Comparison of ENCODE assay signal across 29 cellular contexts in genomic region chr14:100728962-100729361, GRCh38. TPM values are rescaled to one million over a fixed set of nuclear protein-coding genes. Genes with fewer than 3 reads are reported as not detected.
"Had no signal": no experiment of that assay in that cellular context is flagged by ENCODE, and none has a peak within 500 bp of the region (broad histone marks: within the 10 kb centered on the region; RNA-seq: fewer than 3 reads in every experiment).

No MANE protein-coding gene starts in this region.

- DNase-seq: activated CD4-positive, alpha-beta T cell treated with anti-CD3 and anti-CD28 coated beads for 4 hours; activated CD4-positive, alpha-beta T cell treated with anti-CD3 and anti-CD28 coated beads, Interleukin-2, amount 50 U/mL, for 48 hours; activated CD4-positive, CD25-positive, alpha-beta regulatory T cell; activated CD8-positive, alpha-beta memory T cell treated with anti-CD3 and anti-CD28 coated beads, Interleukin-2, amount 50 U/mL, for 48 hours; activated naive CD4-positive, alpha-beta T cell treated with anti-CD3 and anti-CD28 coated beads for 36 hours; activated naive CD8-positive, alpha-beta T cell treated with anti-CD3 and anti-CD28 coated beads, Interleukin-2, amount 10 ng/mL, durations not matched to agents 7 days and 5 days; activated T-cell treated with anti-CD3 and anti-CD28 coated beads, Interleukin-2, amount 50 U/mL, for 48 hours; amniotic stem cell; cerebellar nuclear complex; cortex of kidney; effector CD4-positive, alpha-beta T cell; erythroblast; foreskin fibroblast; immature natural killer cell; lower lobe of right lung; occipital lobe; small intestine; stimulated activated CD4-positive, alpha-beta T cell treated with anti-CD3 and anti-CD28 coated beads, Interleukin-15, amount 100 ng/mL, for 24 hours; stomach; T-helper 17 cell; uterus had no signal

- H3K4me1 Mint-ChIP-seq: activated naive CD8-positive, alpha-beta T cell treated with anti-CD3 and anti-CD28 coated beads, Interleukin-2, amount 10 ng/mL, durations not matched to agents 7 days and 5 days; immature natural killer cell; stimulated activated memory B cell treated with anti-CD40 and anti-IgM and Interleukin-4, amounts not matched to agents 10 μg/mL and 1 μg/mL and 100 μg/mL, for 72 hours had no signal

- H3K27ac Mint-ChIP-seq: activated naive CD4-positive, alpha-beta T cell treated with anti-CD3 and anti-CD28 coated beads for 36 hours; activated naive CD8-positive, alpha-beta T cell treated with anti-CD3 and anti-CD28 coated beads, Interleukin-2, amount 10 ng/mL, durations not matched to agents 7 days and 5 days; immature natural killer cell; naive thymus-derived CD8-positive, alpha-beta T cell; stimulated activated memory B cell treated with anti-CD40 and anti-IgM and Interleukin-4, amounts not matched to agents 10 μg/mL and 1 μg/mL and 100 μg/mL, for 72 hours; T-helper 17 cell had no signal

- H3K36me3 Mint-ChIP-seq: activated naive CD8-positive, alpha-beta T cell treated with anti-CD3 and anti-CD28 coated beads, Interleukin-2, amount 10 ng/mL, durations not matched to agents 7 days and 5 days; immature natural killer cell; naive thymus-derived CD8-positive, alpha-beta T cell; stimulated activated memory B cell treated with anti-CD40 and anti-IgM and Interleukin-4, amounts not matched to agents 10 μg/mL and 1 μg/mL and 100 μg/mL, for 72 hours had no signal

- H3K4me3 Mint-ChIP-seq: activated naive CD4-positive, alpha-beta T cell treated with anti-CD3 and anti-CD28 coated beads for 36 hours; activated naive CD8-positive, alpha-beta T cell treated with anti-CD3 and anti-CD28 coated beads, Interleukin-2, amount 10 ng/mL, durations not matched to agents 7 days and 5 days; immature natural killer cell; naive thymus-derived CD8-positive, alpha-beta T cell; stimulated activated memory B cell treated with anti-CD40 and anti-IgM and Interleukin-4, amounts not matched to agents 10 μg/mL and 1 μg/mL and 100 μg/mL, for 72 hours; T-helper 17 cell had no signal

- H3K9me3 Mint-ChIP-seq: activated naive CD4-positive, alpha-beta T cell treated with anti-CD3 and anti-CD28 coated beads for 36 hours; activated naive CD8-positive, alpha-beta T cell treated with anti-CD3 and anti-CD28 coated beads, Interleukin-2, amount 10 ng/mL, durations not matched to agents 7 days and 5 days; immature natural killer cell had no signal

RNA-seq across cellular contexts. Expression of gene DLK1, which starts 2.3 kb away (rescaled TPM):
- total RNA-seq: activated CD8-positive, alpha-beta memory T cell treated with anti-CD3 and anti-CD28 coated beads for 36 hours; activated naive CD4-positive, alpha-beta T cell treated with anti-CD3 and anti-CD28 coated beads for 36 hours; activated naive CD8-positive, alpha-beta T cell treated with anti-CD3 and anti-CD28 coated beads, Interleukin-2, amount 10 ng/mL, durations not matched to agents 7 days and 5 days; fibroblast of lung; glomerular endothelial cell; kidney epithelial cell; lower lobe of right lung; naive thymus-derived CD8-positive, alpha-beta T cell; suprapubic skin; tibial nerve had no signal
